ENCODE assay signal across 8 cellular contexts in the genomic region with DNA sequence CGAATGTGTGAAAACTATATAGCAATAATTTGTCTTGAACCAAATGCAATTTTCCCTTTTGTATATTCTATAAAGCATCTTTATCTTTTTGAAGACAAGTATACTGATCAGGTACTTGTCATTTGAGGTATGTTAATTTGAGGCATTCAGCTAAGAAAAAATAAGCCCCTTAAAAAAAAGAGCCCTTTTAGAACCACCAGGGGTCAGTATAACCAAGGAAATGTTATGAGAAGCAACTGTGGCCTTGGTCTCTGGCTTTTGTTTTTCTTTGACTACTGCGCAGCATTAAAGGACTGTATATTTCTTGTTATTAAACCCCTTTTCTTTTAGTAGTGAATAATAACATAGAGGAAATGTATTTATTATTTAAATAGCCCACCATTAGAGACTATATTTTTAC. TPM values are rescaled to one million over a fixed set of nuclear protein-coding genes. Genes with fewer than 3 reads are reported as not detected.
A peak's percentile ranks its signal among the peaks of the same experiment; 100 is the strongest.
DNase-seq lines count a peak whose midpoint lies in the region; ATAC-seq and TF ChIP-seq lines count a peak whose summit lies in the region.

No MANE protein-coding gene starts in this region.

- H3K4me3 Mint-ChIP-seq in glutamatergic neuron (ENCODE audit: unreplicated experiment): no peak overlapping the region

- H3K36me3 Mint-ChIP-seq in glutamatergic neuron (ENCODE audit: unreplicated experiment): no peaks in the 10 kb centered on the region

- no peak overlapping the region for H3K4me3 ChIP-seq in GM12865 (ENCODE audit: low read depth, low read length)
- no peak overlapping the region for H3K4me3 ChIP-seq in retinal pigment epithelial cell (ENCODE audit: low read length)

- peak; percentile 66 for ATAC-seq in HG02798 (IDR thresholded peaks at IDR 0.05; ENCODE audit: poor library complexity, unreplicated experiment)

- H3K4me1 Mint-ChIP-seq in glutamatergic neuron (ENCODE audit: low read depth, unreplicated experiment): no peaks in the 10 kb centered on the region

- peak; percentile 55 for DNase-seq in A172 (ENCODE audit: low spot score)
- DNase-seq in GM12865 (ENCODE audit: low read depth): peak; percentile 79
- peak; percentile 79 for DNase-seq in NCI-H2029 treated with DMSO at 0.1 percent for 48 hours (lab: John Stamatoyannopoulos, UW)
- no peak for DNase-seq in glutamatergic neuron
- peak; percentile 19 for DNase-seq in retinal pigment epithelial cell (ENCODE audit: low read depth)
- DNase-seq in T1000 (lab: John Stamatoyannopoulos, UW): no peak

- TF ChIP-seq CTCF in GM12865 (IDR thresholded peaks at IDR 0.05; ENCODE audit: insufficient read depth, low read depth, low read length, missing control alignments) (peak; percentile 58), VCaP (conservative IDR thresholded peaks at IDR 0.05) (peak; percentile 75), glutamatergic neuron (IDR thresholded peaks at IDR 0.05; ENCODE audit: partially characterized antibody, unreplicated experiment) (peak; percentile 88), retinal pigment epithelial cell (conservative IDR thresholded peaks at IDR 0.05; ENCODE audit: low read depth, low read length) (peak; percentile 70)

- no peaks in the 10 kb centered on the region for H3K9me3 Mint-ChIP-seq in glutamatergic neuron (ENCODE audit: unreplicated experiment)

- no peak overlapping the region for H3K27ac Mint-ChIP-seq in glutamatergic neuron (ENCODE audit: unreplicated experiment)

- H3K27me3 Mint-ChIP-seq in glutamatergic neuron (ENCODE audit: unreplicated experiment): no peaks in the 10 kb centered on the region

- H3K27ac ChIP-seq in VCaP: no peak overlapping the region

RNA-seq across cellular contexts. Expression of a gene that starts 43.1 kb away (rescaled TPM):
- total RNA-seq in A172 (2014; rRNA removed; shearing (Covaris generic)): 18.4 and 24.3 TPM in 2 replicates
- total RNA-seq in glutamatergic neuron (ENCODE audit: unreplicated experiment): 0.49 TPM

Comparison
In these comparisons a context has a peak if more than half of its experiments do, and no peak if none do; other contexts are left out.
1. DNase-seq: peak in A172 (single experiment), GM12865 (single experiment), NCI-H2029 treated with DMSO at 0.1 percent for 48 hours (single experiment) and retinal pigment epithelial cell (single experiment); none in glutamatergic neuron (single experiment) and T1000 (single experiment).
2. RNA of a gene that starts 43.1 kb away (total RNA-seq): 18.4 to 24.3 TPM in A172; 0.49 TPM in glutamatergic neuron (single experiment); every median in the first group is over 10 times any median in the second.
3. Peak in every context shown above with its lines, with median percentiles within 50 percentile points of each other: CTCF ChIP-seq.